In genomic region chr1:32021574-32022018, GRCh38 we compare ENCODE assay signal across 2 cellular contexts.
TF ChIP-seq lines count a peak whose summit lies in the region.

No MANE protein-coding gene starts in this region.

TF ChIP-seq in HEK293T, 16 proteins besides CTCF, POLR2A, EP300 and RAD21:
- 0 out of 2 replicates have a peak, but pooled peaks have one; percentile 18 for TF ChIP-seq ZNF384 (IDR thresholded peaks at IDR 0.05)
- TF ChIP-seq, protein P1, sequence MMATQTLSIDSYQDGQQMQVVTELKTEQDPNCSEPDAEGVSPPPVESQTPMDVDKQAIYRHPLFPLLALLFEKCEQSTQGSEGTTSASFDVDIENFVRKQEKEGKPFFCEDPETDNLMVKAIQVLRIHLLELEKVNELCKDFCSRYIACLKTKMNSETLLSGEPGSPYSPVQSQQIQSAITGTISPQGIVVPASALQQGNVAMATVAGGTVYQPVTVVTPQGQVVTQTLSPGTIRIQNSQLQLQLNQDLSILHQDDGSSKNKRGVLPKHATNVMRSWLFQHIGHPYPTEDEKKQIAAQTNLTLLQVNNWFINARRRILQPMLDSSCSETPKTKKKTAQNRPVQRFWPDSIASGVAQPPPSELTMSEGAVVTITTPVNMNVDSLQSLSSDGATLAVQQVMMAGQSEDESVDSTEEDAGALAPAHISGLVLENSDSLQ (IDR thresholded peaks at IDR 0.05), result 0 out of 2 replicates have a peak, but pooled peaks have one; percentile 42

TF ChIP-seq in GM12878, 131 proteins besides CTCF, POLR2A, EP300 and RAD21:
- peak; percentile 41; the same call in 1 of the 2 replicates for TF ChIP-seq MLLT1 (IDR thresholded peaks at IDR 0.05)
- TF ChIP-seq, protein P1 (IDR thresholded peaks at IDR 0.05), result peak; percentile 76
